Comparison of ENCODE assay signal across 2 cellular contexts in genomic region chr7:128666205-128666604, GRCh38.
TF ChIP-seq lines count a peak whose summit lies in the region.

No MANE protein-coding gene starts in this region.

TF ChIP-seq in SK-N-SH, 30 proteins besides CTCF, POLR2A, EP300 and RAD21:
- TF ChIP-seq SMC3 (IDR thresholded peaks at IDR 0.05; ENCODE audit: low read depth, low read length) = peak; percentile 13; the same call in 1 of the 2 replicates

TF ChIP-seq in GM12878, 131 proteins besides CTCF, POLR2A, EP300 and RAD21:
- TF ChIP-seq SMC3 (IDR thresholded peaks at IDR 0.05; ENCODE audit: borderline replicate concordance, low read length) = peak; percentile 20; the same call in 1 of the 2 replicates
